ENCODE assay signal across 18 cellular contexts in genomic region chr20:13613917-13614316, GRCh38.
"Had no signal": no experiment of that assay in that cellular context is flagged by ENCODE, and none has a peak within 500 bp of the region (broad histone marks: within the 10 kb centered on the region; RNA-seq: fewer than 3 reads in every experiment).

No MANE protein-coding gene starts in this region.

- H3K27me3 Mint-ChIP-seq: naive thymus-derived CD4-positive, alpha-beta T cell; stimulated activated naive B cell treated with anti-CD40 and anti-IgM and Interleukin-4, amounts not matched to agents 10 μg/mL and 1 μg/mL and 100 μg/mL, for 72 hours had no signal

- H3K9me3 ChIP-seq: gastrocnemius medialis, heart left ventricle, mucosa of descending colon, tibial nerve, uterus had no signal

- H3K4me1 ChIP-seq: gastrocnemius medialis had no signal

- DNase-seq: activated CD4-positive, alpha-beta T cell treated with anti-CD3 and anti-CD28 coated beads, Interleukin-2, amount 50 U/mL, for 1 hour; activated CD8-positive, alpha-beta memory T cell treated with anti-CD3 and anti-CD28 coated beads for 24 hours; activated naive CD4-positive, alpha-beta T cell treated with Interleukin-2 at 50 U/mL for 16 hours; gastrocnemius medialis; heart left ventricle; immature natural killer cell; left cardiac atrium; mammary epithelial cell; mucosa of descending colon; naive thymus-derived CD4-positive, alpha-beta T cell; stimulated activated CD4-positive, alpha-beta T cell treated with anti-CD3 and anti-CD28 coated beads, Interleukin-15, amount 100 ng/mL, for 24 hours; stimulated activated CD4-positive, alpha-beta T cell treated with anti-CD3 and anti-CD28 coated beads, Interleukin-4, amount 100 ng/mL, for 1 hour; stimulated activated naive B cell treated with anti-CD40 and anti-IgM and Interleukin-4, amounts not matched to agents 10 μg/mL and 1 μg/mL and 100 μg/mL, for 72 hours; uterus had no signal

- H3K36me3 ChIP-seq: gastrocnemius medialis, uterus had no signal

- H3K27ac ChIP-seq: gastrocnemius medialis, heart left ventricle, tibial nerve had no signal

- H3K9me3 Mint-ChIP-seq: activated T-helper 1 cell treated with anti-CD3 and anti-CD28 coated beads, Interleukin-12 subunit alpha, Interleukin-12 subunit beta, Interleukin-2, Interleukin-4 antibody, amounts not matched to agents 30 ng/mL and 10 ng/mL and 1 ng/mL, durations not matched to agents 14 hours and 24 hours and 36 hours; immature natural killer cell; naive thymus-derived CD4-positive, alpha-beta T cell; stimulated activated naive B cell treated with anti-CD40 and anti-IgM and Interleukin-4, amounts not matched to agents 10 μg/mL and 1 μg/mL and 100 μg/mL, for 72 hours; T-helper 2 cell treated with Interferon-gamma antibody and Interleukin-4, amounts not matched to agents 5 μg/mL and 100 μg/mL, for 36 hours had no signal

- H3K27ac Mint-ChIP-seq: activated T-helper 1 cell treated with anti-CD3 and anti-CD28 coated beads, Interleukin-12 subunit alpha, Interleukin-12 subunit beta, Interleukin-2, Interleukin-4 antibody, amounts not matched to agents 30 ng/mL and 10 ng/mL and 1 ng/mL, durations not matched to agents 14 hours and 24 hours and 36 hours; immature natural killer cell; naive thymus-derived CD4-positive, alpha-beta T cell; stimulated activated naive B cell treated with anti-CD40 and anti-IgM and Interleukin-4, amounts not matched to agents 10 μg/mL and 1 μg/mL and 100 μg/mL, for 72 hours; T-helper 2 cell treated with Interferon-gamma antibody and Interleukin-4, amounts not matched to agents 5 μg/mL and 100 μg/mL, for 36 hours had no signal

- H3K4me3 ChIP-seq: gastrocnemius medialis, heart left ventricle, mucosa of descending colon, tibial nerve, uterus had no signal

- ATAC-seq: esophagus mucosa; gastrocnemius medialis; mucosa of descending colon; naive thymus-derived CD4-positive, alpha-beta T cell; stimulated activated naive B cell treated with anti-CD40 and anti-IgM and Interleukin-4, amounts not matched to agents 10 μg/mL and 1 μg/mL and 100 μg/mL, for 72 hours had no signal

- H3K4me3 Mint-ChIP-seq: activated T-helper 1 cell treated with anti-CD3 and anti-CD28 coated beads, Interleukin-12 subunit alpha, Interleukin-12 subunit beta, Interleukin-2, Interleukin-4 antibody, amounts not matched to agents 30 ng/mL and 10 ng/mL and 1 ng/mL, durations not matched to agents 14 hours and 24 hours and 36 hours; immature natural killer cell; naive thymus-derived CD4-positive, alpha-beta T cell; stimulated activated naive B cell treated with anti-CD40 and anti-IgM and Interleukin-4, amounts not matched to agents 10 μg/mL and 1 μg/mL and 100 μg/mL, for 72 hours; T-helper 2 cell treated with Interferon-gamma antibody and Interleukin-4, amounts not matched to agents 5 μg/mL and 100 μg/mL, for 36 hours had no signal

- H3K27me3 ChIP-seq: gastrocnemius medialis, heart left ventricle, tibial nerve, uterus had no signal
